ENCODE assay signal across 2 cellular contexts in genomic region chr13:63909726-63910125, GRCh38.
TF ChIP-seq lines count a peak whose summit lies in the region.

No MANE protein-coding gene starts in this region.

TF ChIP-seq in HepG2, 621 proteins besides CTCF, POLR2A, EP300 and RAD21:
- TF ChIP-seq MAFF (IDR thresholded peaks at IDR 0.05; ENCODE audit: low read depth, low read length) (peak; percentile 98), MAFK (conservative IDR thresholded peaks at IDR 0.05 in 1 of 2, IDR thresholded peaks at IDR 0.05 in 1 of 2; ENCODE audit: low read length in 2 of 2) (peak; percentile 96 to 99), CENPT (CRISPR knock-in tag; IDR thresholded peaks at IDR 0.05; ENCODE audit: low read depth) (no peak)

TF ChIP-seq in IMR-90, 13 proteins besides CTCF, POLR2A, EP300 and RAD21:
- TF ChIP-seq MAFK (IDR thresholded peaks at IDR 0.05; ENCODE audit: low read depth, low read length) (peak; percentile 99), NFE2L2 (IDR thresholded peaks at IDR 0.05; ENCODE audit: low read depth, low read length) (no peak)
